ENCODE assay signal across 1 cellular context in the genomic region with DNA sequence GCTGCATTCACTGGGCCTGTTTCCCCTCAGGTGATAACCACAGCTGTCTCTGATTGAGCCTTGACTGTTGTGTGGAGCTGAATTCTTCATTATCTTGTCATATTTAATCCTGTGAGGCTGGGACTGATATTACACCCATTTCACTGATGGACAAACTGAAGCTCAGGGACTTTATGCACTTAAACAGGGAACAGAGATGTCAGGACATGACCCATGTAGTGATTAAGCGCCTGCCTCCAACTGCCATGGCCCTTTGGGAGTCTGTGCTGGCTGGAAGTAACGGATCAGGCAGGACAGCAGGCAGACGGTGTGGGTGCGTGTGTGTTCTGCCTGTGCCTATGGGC.
TF ChIP-seq lines count a peak whose summit lies in the region.

No MANE protein-coding gene starts in this region.

TF ChIP-seq in endothelial cell of umbilical vein, 7 proteins besides CTCF, POLR2A, EP300 and RAD21:
- TF ChIP-seq POLR2AphosphoS5 (IDR thresholded peaks at IDR 0.05; ENCODE audit: insufficient read depth, low read depth, low read length) (no peak), EZH2 (IDR thresholded peaks at IDR 0.05; ENCODE audit: borderline replicate concordance, low read depth, low read length, severe bottlenecking) (no peak)
- TF ChIP-seq, protein P1, sequence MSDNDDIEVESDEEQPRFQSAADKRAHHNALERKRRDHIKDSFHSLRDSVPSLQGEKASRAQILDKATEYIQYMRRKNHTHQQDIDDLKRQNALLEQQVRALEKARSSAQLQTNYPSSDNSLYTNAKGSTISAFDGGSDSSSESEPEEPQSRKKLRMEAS (IDR thresholded peaks at IDR 0.05; ENCODE audit: insufficient read depth, insufficient read length), result no peak
TF ChIP-seq in endothelial cell of umbilical vein: peak in this region for 0.
